22 cellular contexts compared by ENCODE assay signal in the genomic region with DNA sequence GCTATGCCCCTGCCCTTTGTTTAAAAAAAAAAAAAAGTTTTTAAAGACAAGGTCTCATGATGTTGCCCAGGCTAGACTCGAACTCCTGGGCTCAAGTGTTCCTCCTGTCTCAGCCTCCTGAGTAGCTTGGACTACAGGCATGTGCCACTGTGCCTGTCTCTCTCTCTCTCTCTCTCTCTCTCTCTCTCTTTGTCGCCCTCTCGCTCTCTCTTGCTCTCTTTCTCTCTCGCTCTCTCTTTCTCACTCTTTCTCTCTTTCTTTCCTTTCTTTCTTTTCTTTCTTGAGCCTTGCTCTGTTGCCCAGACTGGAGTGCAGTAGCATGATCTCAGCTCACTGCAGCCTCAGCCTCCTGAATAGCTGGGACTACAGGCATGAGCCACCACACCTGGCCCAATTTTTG. TPM values are rescaled to one million over a fixed set of nuclear protein-coding genes. Genes with fewer than 3 reads are reported as not detected.
DNase-seq lines count a peak whose midpoint lies in the region; ATAC-seq and TF ChIP-seq lines count a peak whose summit lies in the region.
"Had no signal": no experiment of that assay in that cellular context is flagged by ENCODE, and none has a peak within 500 bp of the region (broad histone marks: within the 10 kb centered on the region; RNA-seq: fewer than 3 reads in every experiment).

No MANE protein-coding gene starts in this region.

- peaks cover 6% of the 10 kb centered on the region for H3K4me1 Mint-ChIP-seq in activated T-cell treated with anti-CD3 and anti-CD28 coated beads, Interleukin-2, amount 50 U/mL, for 72 hours (ENCODE audit: low read depth)
- peaks cover 13% of the 10 kb centered on the region for H3K4me1 Mint-ChIP-seq in activated T-cell treated with anti-CD3 and anti-CD28 coated beads, Interleukin-2, amount 50 U/mL, for 4 hours (ENCODE audit: low read depth)
- H3K4me1 Mint-ChIP-seq in activated naive CD8-positive, alpha-beta T cell treated with anti-CD3 and anti-CD28 coated beads for 36 hours, result peaks cover 7% of the 10 kb centered on the region
- H3K4me1 Mint-ChIP-seq in activated naive CD8-positive, alpha-beta T cell treated with anti-CD3 and anti-CD28 coated beads, Interleukin-2, amount 50 U/mL, for 24 hours, result peaks cover 6% of the 10 kb centered on the region
- H3K4me1 Mint-ChIP-seq in activated T-helper 17 cell treated with anti-CD3 and anti-CD28 coated beads, Interleukin-2, amount 50 U/mL, for 72 hours, result peaks cover 10% of the 10 kb centered on the region
- H3K4me1 Mint-ChIP-seq: H9 had no signal

- no peak overlapping the region for H3K4me3 Mint-ChIP-seq in activated T-cell treated with anti-CD3 and anti-CD28 coated beads, Interleukin-2, amount 50 U/mL, for 72 hours
- no peak overlapping the region for H3K4me3 Mint-ChIP-seq in activated T-cell treated with anti-CD3 and anti-CD28 coated beads, Interleukin-2, amount 50 U/mL, for 4 hours
- no peak overlapping the region for H3K4me3 Mint-ChIP-seq in activated naive CD8-positive, alpha-beta T cell treated with anti-CD3 and anti-CD28 coated beads for 36 hours
- no peak overlapping the region for H3K4me3 Mint-ChIP-seq in activated naive CD8-positive, alpha-beta T cell treated with anti-CD3 and anti-CD28 coated beads, Interleukin-2, amount 50 U/mL, for 24 hours
- no peak overlapping the region for H3K4me3 Mint-ChIP-seq in activated T-helper 17 cell treated with anti-CD3 and anti-CD28 coated beads, Interleukin-2, amount 50 U/mL, for 72 hours
- H3K4me3 Mint-ChIP-seq: CD8-positive, alpha-beta memory T cell; H9 had no signal

- H3K36me3 Mint-ChIP-seq in activated T-cell treated with anti-CD3 and anti-CD28 coated beads, Interleukin-2, amount 50 U/mL, for 72 hours (ENCODE audit: insufficient read depth in 2 of 2), result peaks cover 10 to 33% of the 10 kb centered on the region in 2 donors
- H3K36me3 Mint-ChIP-seq in activated T-cell treated with anti-CD3 and anti-CD28 coated beads, Interleukin-2, amount 50 U/mL, for 4 hours (ENCODE audit: insufficient read depth), result peaks cover 31% of the 10 kb centered on the region
- peaks cover 26% of the 10 kb centered on the region for H3K36me3 Mint-ChIP-seq in activated naive CD8-positive, alpha-beta T cell treated with anti-CD3 and anti-CD28 coated beads for 36 hours
- peaks cover 51% of the 10 kb centered on the region for H3K36me3 Mint-ChIP-seq in activated naive CD8-positive, alpha-beta T cell treated with anti-CD3 and anti-CD28 coated beads, Interleukin-2, amount 50 U/mL, for 24 hours (ENCODE audit: low read depth)
- peaks cover 100% of the 10 kb centered on the region for H3K36me3 Mint-ChIP-seq in activated T-helper 17 cell treated with anti-CD3 and anti-CD28 coated beads, Interleukin-2, amount 50 U/mL, for 72 hours (ENCODE audit: low read depth)

- no peaks in the 10 kb centered on the region for H3K9me3 Mint-ChIP-seq in activated T-cell treated with anti-CD3 and anti-CD28 coated beads, Interleukin-2, amount 50 U/mL, for 72 hours
- no peaks in the 10 kb centered on the region for H3K9me3 Mint-ChIP-seq in activated T-cell treated with anti-CD3 and anti-CD28 coated beads, Interleukin-2, amount 50 U/mL, for 4 hours
- no peaks in the 10 kb centered on the region for H3K9me3 Mint-ChIP-seq in activated naive CD8-positive, alpha-beta T cell treated with anti-CD3 and anti-CD28 coated beads for 36 hours
- no peaks in the 10 kb centered on the region for H3K9me3 Mint-ChIP-seq in activated naive CD8-positive, alpha-beta T cell treated with anti-CD3 and anti-CD28 coated beads, Interleukin-2, amount 50 U/mL, for 24 hours
- no peaks in the 10 kb centered on the region for H3K9me3 Mint-ChIP-seq in activated T-helper 17 cell treated with anti-CD3 and anti-CD28 coated beads, Interleukin-2, amount 50 U/mL, for 72 hours
- H3K9me3 Mint-ChIP-seq: CD8-positive, alpha-beta memory T cell; H9 had no signal

- H3K27ac Mint-ChIP-seq in activated T-cell treated with anti-CD3 and anti-CD28 coated beads, Interleukin-2, amount 50 U/mL, for 72 hours, result peak overlapping the region; percentile 7
- peak overlapping the region; percentile 62 for H3K27ac Mint-ChIP-seq in activated naive CD8-positive, alpha-beta T cell treated with anti-CD3 and anti-CD28 coated beads for 36 hours
- H3K27ac Mint-ChIP-seq in activated naive CD8-positive, alpha-beta T cell treated with anti-CD3 and anti-CD28 coated beads, Interleukin-2, amount 50 U/mL, for 24 hours, result no peak overlapping the region
- H3K27ac Mint-ChIP-seq in activated T-helper 17 cell treated with anti-CD3 and anti-CD28 coated beads, Interleukin-2, amount 50 U/mL, for 72 hours, result peak overlapping the region; percentile 66

- DNase-seq in activated T-cell treated with anti-CD3 and anti-CD28 coated beads, Interleukin-2, amount 50 U/mL, for 72 hours, result no peak
- DNase-seq in activated T-cell treated with anti-CD3 and anti-CD28 coated beads, Interleukin-2, amount 50 U/mL, for 4 hours, result no peak
- DNase-seq in activated naive CD8-positive, alpha-beta T cell treated with anti-CD3 and anti-CD28 coated beads for 36 hours, result no peak
- DNase-seq in activated naive CD8-positive, alpha-beta T cell treated with anti-CD3 and anti-CD28 coated beads, Interleukin-2, amount 50 U/mL, for 24 hours, result no peak
- DNase-seq in erythroblast (lab: John Stamatoyannopoulos, UW), result no peak
- DNase-seq: ACHN; BE2C; C1 segment of cervical spinal cord; CD4-positive, CD25-positive, alpha-beta regulatory T cell; CD8-positive, alpha-beta memory T cell; COR-L47; DMS 273 treated with DMSO at 0.1 percent for 48 hours; DMS53; DND-41; EL; H9 had no signal

- TF ChIP-seq POLR2A in erythroblast (IDR thresholded peaks at IDR 0.05; ENCODE audit: low read length), result no peak

- no peak for ATAC-seq in activated T-cell treated with anti-CD3 and anti-CD28 coated beads, Interleukin-2, amount 50 U/mL, for 72 hours (replicated peaks in 1 of 2)
- ATAC-seq in activated T-cell treated with anti-CD3 and anti-CD28 coated beads, Interleukin-2, amount 50 U/mL, for 4 hours, result no peak
- no peak for ATAC-seq in activated naive CD8-positive, alpha-beta T cell treated with anti-CD3 and anti-CD28 coated beads, Interleukin-2, amount 50 U/mL, for 24 hours
- ATAC-seq in activated T-helper 17 cell treated with anti-CD3 and anti-CD28 coated beads, Interleukin-2, amount 50 U/mL, for 72 hours (replicated peaks), result no peak
- no peak for ATAC-seq in GM18502 (IDR thresholded peaks at IDR 0.05; ENCODE audit: poor library complexity, unreplicated experiment)
- ATAC-seq: GM12878 had no signal

- no peaks in the 10 kb centered on the region for H3K27me3 Mint-ChIP-seq in activated T-cell treated with anti-CD3 and anti-CD28 coated beads, Interleukin-2, amount 50 U/mL, for 72 hours (ENCODE audit: low read depth)
- no peaks in the 10 kb centered on the region for H3K27me3 Mint-ChIP-seq in activated T-cell treated with anti-CD3 and anti-CD28 coated beads, Interleukin-2, amount 50 U/mL, for 4 hours (ENCODE audit: low read depth)
- H3K27me3 Mint-ChIP-seq in activated naive CD8-positive, alpha-beta T cell treated with anti-CD3 and anti-CD28 coated beads for 36 hours, result no peaks in the 10 kb centered on the region
- no peaks in the 10 kb centered on the region for H3K27me3 Mint-ChIP-seq in activated naive CD8-positive, alpha-beta T cell treated with anti-CD3 and anti-CD28 coated beads, Interleukin-2, amount 50 U/mL, for 24 hours
- no peaks in the 10 kb centered on the region for H3K27me3 Mint-ChIP-seq in activated T-helper 17 cell treated with anti-CD3 and anti-CD28 coated beads, Interleukin-2, amount 50 U/mL, for 72 hours
- H3K27me3 Mint-ChIP-seq: CD4-positive, CD25-positive, alpha-beta regulatory T cell; CD8-positive, alpha-beta memory T cell had no signal

RNA-seq across cellular contexts. Expression of a gene that starts 7.5 kb away (rescaled TPM):
- total RNA-seq in activated T-cell treated with anti-CD3 and anti-CD28 coated beads, Interleukin-2, amount 50 U/mL, for 72 hours, result 100 to 1,000 TPM; 277 to 288 TPM
- 100 to 1,000 TPM; 462 to 480 (median 465) TPM for total RNA-seq in activated T-cell treated with anti-CD3 and anti-CD28 coated beads, Interleukin-2, amount 50 U/mL, for 4 hours
- total RNA-seq in activated naive CD8-positive, alpha-beta T cell treated with anti-CD3 and anti-CD28 coated beads for 36 hours, result 100 to 1,000 TPM; 414 to 433 TPM
- 100 to 1,000 TPM; 331 to 427 TPM for total RNA-seq in activated T-helper 17 cell treated with anti-CD3 and anti-CD28 coated beads, Interleukin-2, amount 50 U/mL, for 72 hours

RNA-seq across cellular contexts. Expression of a gene that starts 10.7 kb away (rescaled TPM):
- total RNA-seq in activated T-cell treated with anti-CD3 and anti-CD28 coated beads, Interleukin-2, amount 50 U/mL, for 72 hours, result under 1 TPM; 0.86 to 0.93 TPM
- under 1 TPM; 0.22 to 0.26 (median 0.23) TPM for total RNA-seq in activated T-cell treated with anti-CD3 and anti-CD28 coated beads, Interleukin-2, amount 50 U/mL, for 4 hours
- total RNA-seq in activated naive CD8-positive, alpha-beta T cell treated with anti-CD3 and anti-CD28 coated beads for 36 hours, result 1 to 10 TPM; 1.6 to 1.8 TPM
- total RNA-seq in activated T-helper 17 cell treated with anti-CD3 and anti-CD28 coated beads, Interleukin-2, amount 50 U/mL, for 72 hours, result 1 to 10 TPM in 1 of 2 donors, under 1 TPM in 1; 0.73 to 8.0 TPM
- total RNA-seq: A172; CD4-positive, CD25-positive, alpha-beta regulatory T cell; G401; GM12878; HT-29 had no signal

RNA-seq across cellular contexts. Expression of a gene that starts 14.1 kb away (rescaled TPM):
- 1 to 10 TPM; 1.7 to 2.5 TPM for total RNA-seq in activated T-cell treated with anti-CD3 and anti-CD28 coated beads, Interleukin-2, amount 50 U/mL, for 72 hours
- 1 to 10 TPM in 1 of 3 donors, under 1 TPM in 2; 0.16 to 1.2 (median 0.56) TPM for total RNA-seq in activated T-cell treated with anti-CD3 and anti-CD28 coated beads, Interleukin-2, amount 50 U/mL, for 4 hours
- total RNA-seq in activated naive CD8-positive, alpha-beta T cell treated with anti-CD3 and anti-CD28 coated beads for 36 hours, result 1 to 10 TPM; 1.5 to 2.3 TPM
- total RNA-seq in activated T-helper 17 cell treated with anti-CD3 and anti-CD28 coated beads, Interleukin-2, amount 50 U/mL, for 72 hours, result under 1 TPM; 0.61 to 0.99 TPM
- total RNA-seq: CD4-positive, CD25-positive, alpha-beta regulatory T cell; G401 had no signal

RNA-seq across cellular contexts. Expression of a gene that starts 26.8 kb away (rescaled TPM):
- total RNA-seq in activated T-cell treated with anti-CD3 and anti-CD28 coated beads, Interleukin-2, amount 50 U/mL, for 72 hours, result 100 to 1,000 TPM; 105 to 130 TPM
- 100 to 1,000 TPM; 136 to 153 (median 139) TPM for total RNA-seq in activated T-cell treated with anti-CD3 and anti-CD28 coated beads, Interleukin-2, amount 50 U/mL, for 4 hours
- total RNA-seq in activated naive CD8-positive, alpha-beta T cell treated with anti-CD3 and anti-CD28 coated beads for 36 hours, result 10 to 100 TPM; 91.7 to 99.1 TPM
- 10 to 100 TPM; 54.7 to 95.6 TPM for total RNA-seq in activated T-helper 17 cell treated with anti-CD3 and anti-CD28 coated beads, Interleukin-2, amount 50 U/mL, for 72 hours

RNA-seq across cellular contexts. Expression of a gene that starts 43.1 kb away (rescaled TPM):
- total RNA-seq in activated T-cell treated with anti-CD3 and anti-CD28 coated beads, Interleukin-2, amount 50 U/mL, for 72 hours, result 10 to 100 TPM; 39.2 to 55.3 TPM
- total RNA-seq in activated T-cell treated with anti-CD3 and anti-CD28 coated beads, Interleukin-2, amount 50 U/mL, for 4 hours, result 10 to 100 TPM; 39.2 to 48.1 (median 41.3) TPM
- 10 to 100 TPM; 37.9 to 44.6 TPM for total RNA-seq in activated naive CD8-positive, alpha-beta T cell treated with anti-CD3 and anti-CD28 coated beads for 36 hours
- 10 to 100 TPM; 32.0 to 37.2 TPM for total RNA-seq in activated T-helper 17 cell treated with anti-CD3 and anti-CD28 coated beads, Interleukin-2, amount 50 U/mL, for 72 hours
